In genomic region chr6:43054206-43054943, GRCh38 we compare ENCODE assay signal across 1 cellular context.
TF ChIP-seq lines count a peak whose summit lies in the region.

No MANE protein-coding gene starts in this region.

TF ChIP-seq in HepG2, 621 proteins besides CTCF, POLR2A, EP300 and RAD21:
- TF ChIP-seq, protein P1, sequence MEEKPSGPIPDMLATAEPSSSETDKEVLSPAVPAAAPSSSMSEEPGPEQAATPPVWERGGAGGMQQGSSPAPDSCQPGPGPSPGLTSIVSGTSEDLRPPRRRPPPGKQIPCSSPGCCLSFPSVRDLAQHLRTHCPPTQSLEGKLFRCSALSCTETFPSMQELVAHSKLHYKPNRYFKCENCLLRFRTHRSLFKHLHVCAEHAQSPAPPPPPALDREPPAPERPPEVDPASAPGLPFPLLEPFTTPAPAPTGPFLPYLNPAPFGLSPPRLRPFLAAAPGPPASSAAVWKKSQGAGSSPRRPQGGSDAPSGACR (CRISPR knock-in tag; IDR thresholded peaks at IDR 0.05), result no peak
- peak; percentile 36; the same call in 1 of the 2 replicates for TF ChIP-seq ZNF740 (CRISPR knock-in tag; IDR thresholded peaks at IDR 0.05)
- TF ChIP-seq ZNF770 (CRISPR knock-in tag; IDR thresholded peaks at IDR 0.05), result peak; percentile 81; the same call in 1 of the 2 replicates
- peak; percentile 39; the same call in 1 of the 2 replicates for TF ChIP-seq ZBTB38 (CRISPR knock-in tag; IDR thresholded peaks at IDR 0.05)
- TF ChIP-seq ZNF264 (CRISPR knock-in tag; IDR thresholded peaks at IDR 0.05), result no peak
- TF ChIP-seq SMARCC2 (IDR thresholded peaks at IDR 0.05), result no peak
- TF ChIP-seq, protein P2, sequence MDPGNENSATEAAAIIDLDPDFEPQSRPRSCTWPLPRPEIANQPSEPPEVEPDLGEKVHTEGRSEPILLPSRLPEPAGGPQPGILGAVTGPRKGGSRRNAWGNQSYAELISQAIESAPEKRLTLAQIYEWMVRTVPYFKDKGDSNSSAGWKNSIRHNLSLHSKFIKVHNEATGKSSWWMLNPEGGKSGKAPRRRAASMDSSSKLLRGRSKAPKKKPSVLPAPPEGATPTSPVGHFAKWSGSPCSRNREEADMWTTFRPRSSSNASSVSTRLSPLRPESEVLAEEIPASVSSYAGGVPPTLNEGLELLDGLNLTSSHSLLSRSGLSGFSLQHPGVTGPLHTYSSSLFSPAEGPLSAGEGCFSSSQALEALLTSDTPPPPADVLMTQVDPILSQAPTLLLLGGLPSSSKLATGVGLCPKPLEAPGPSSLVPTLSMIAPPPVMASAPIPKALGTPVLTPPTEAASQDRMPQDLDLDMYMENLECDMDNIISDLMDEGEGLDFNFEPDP (CRISPR knock-in tag; conservative IDR thresholded peaks at IDR 0.05), result 0 out of 2 replicates have a peak, but pooled peaks have one; percentile 79
- TF ChIP-seq, protein P3, sequence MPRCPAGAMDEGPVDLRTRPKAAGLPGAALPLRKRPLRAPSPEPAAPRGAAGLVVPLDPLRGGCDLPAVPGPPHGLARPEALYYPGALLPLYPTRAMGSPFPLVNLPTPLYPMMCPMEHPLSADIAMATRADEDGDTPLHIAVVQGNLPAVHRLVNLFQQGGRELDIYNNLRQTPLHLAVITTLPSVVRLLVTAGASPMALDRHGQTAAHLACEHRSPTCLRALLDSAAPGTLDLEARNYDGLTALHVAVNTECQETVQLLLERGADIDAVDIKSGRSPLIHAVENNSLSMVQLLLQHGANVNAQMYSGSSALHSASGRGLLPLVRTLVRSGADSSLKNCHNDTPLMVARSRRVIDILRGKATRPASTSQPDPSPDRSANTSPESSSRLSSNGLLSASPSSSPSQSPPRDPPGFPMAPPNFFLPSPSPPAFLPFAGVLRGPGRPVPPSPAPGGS (CRISPR knock-in tag; IDR thresholded peaks at IDR 0.05), result no peak
- TF ChIP-seq BATF2 (CRISPR knock-in tag; IDR thresholded peaks at IDR 0.05), result peak; percentile 46; the same call in 1 of the 2 replicates
- no peak for TF ChIP-seq HNRNPLL (IDR thresholded peaks at IDR 0.05; ENCODE audit: low read depth, low read length, poor library complexity, severe bottlenecking)
- TF ChIP-seq SRY (CRISPR knock-in tag; IDR thresholded peaks at IDR 0.05), result 0 out of 2 replicates have a peak, but pooled peaks have one; percentile 8
- no peak for TF ChIP-seq KDM5A (IDR thresholded peaks at IDR 0.05; ENCODE audit: borderline replicate concordance, low read length)
- TF ChIP-seq ZBTB33 (CRISPR knock-in tag; IDR thresholded peaks at IDR 0.05), result peak; percentile 14; the same call in 1 of the 2 replicates
- TF ChIP-seq ZBED4 (CRISPR knock-in tag; IDR thresholded peaks at IDR 0.05; ENCODE audit: borderline replicate concordance), result no peak
- no peak for TF ChIP-seq TRAFD1 (CRISPR knock-in tag; IDR thresholded peaks at IDR 0.05; ENCODE audit: borderline replicate concordance)
- TF ChIP-seq KDM5B (CRISPR knock-in tag; IDR thresholded peaks at IDR 0.05; ENCODE audit: borderline replicate concordance), result 0 out of 2 replicates have a peak, but pooled peaks have one; percentile 33
